Comparison of ENCODE assay signal across 13 cellular contexts in genomic region chr5:148336704-148337435, GRCh38. TPM values are rescaled to one million over a fixed set of nuclear protein-coding genes. Genes with fewer than 3 reads are reported as not detected.
DNase-seq lines count a peak whose midpoint lies in the region; ATAC-seq and TF ChIP-seq lines count a peak whose summit lies in the region.
"Had no signal": no experiment of that assay in that cellular context is flagged by ENCODE, and none has a peak within 500 bp of the region (broad histone marks: within the 10 kb centered on the region; RNA-seq: fewer than 3 reads in every experiment).

No MANE protein-coding gene starts in this region.

- no peaks in the 10 kb centered on the region for H3K36me3 ChIP-seq in CD8-positive, alpha-beta T cell (ENCODE audit: insufficient read depth, low read length)
- H3K36me3 ChIP-seq: transverse colon had no signal

- POLR2A ChIA-PET in CD8-positive, alpha-beta T cell (lab: Charles Lee) = no interaction called here

- no peaks in the 10 kb centered on the region for H3K4me1 ChIP-seq in CD8-positive, alpha-beta T cell (ENCODE audit: insufficient read depth, low read length)
- H3K4me1 ChIP-seq: transverse colon had no signal

- ATAC-seq in GM18909 (IDR thresholded peaks at IDR 0.05; ENCODE audit: poor library complexity, unreplicated experiment) (peak; percentile 85), HG02973 (IDR thresholded peaks at IDR 0.05; ENCODE audit: unreplicated experiment) (peak; percentile 73), naive B cell (ENCODE audit: low read depth in 2 of 2) (peak; percentile 35 to 49)
- ATAC-seq in CD8-positive, alpha-beta T cell = no peak
- ATAC-seq: GM23338 had no signal

- peaks cover 2 to 14% of the 10 kb centered on the region in 2 donors for H3K36me3 Mint-ChIP-seq in naive B cell
- peaks cover 2% of the 10 kb centered on the region for H3K36me3 Mint-ChIP-seq in CD8-positive, alpha-beta T cell

- H3K27me3 Mint-ChIP-seq in naive B cell = no peaks in the 10 kb centered on the region
- no peaks in the 10 kb centered on the region for H3K27me3 Mint-ChIP-seq in CD8-positive, alpha-beta T cell (ENCODE audit: low read depth)

- no peak overlapping the region for H3K27ac Mint-ChIP-seq in naive B cell
- H3K27ac Mint-ChIP-seq in CD8-positive, alpha-beta T cell = no peak overlapping the region
- H3K27ac Mint-ChIP-seq: GM23338 had no signal

- no peak overlapping the region for H3K4me3 ChIP-seq in CD8-positive, alpha-beta T cell (ENCODE audit: low read depth, low read length)
- H3K4me3 ChIP-seq: GM23338, transverse colon had no signal

- DNase-seq in NOMO-1 treated with DMSO at 0.1 percent for 48 hours (lab: John Stamatoyannopoulos, UW; ENCODE audit: unreplicated experiment) (peak; percentile 64), naive B cell (no peak), NCI-H1694 treated with DMSO at 0.1 percent for 48 hours (lab: John Stamatoyannopoulos, UW) (no peak), NCI-H2196 treated with DMSO at 0.1 percent for 48 hours (lab: John Stamatoyannopoulos, UW; ENCODE audit: unreplicated experiment) (no peak), GM13976 (ENCODE audit: low spot score) (no peak)
- DNase-seq in CD8-positive, alpha-beta T cell = no peak
- DNase-seq: activated T-cell treated with anti-CD3 and anti-CD28 coated beads, Interleukin-2, amount 50 U/mL, for 1 hour; SHP77 treated with DMSO at 0.1 percent for 48 hours; transverse colon had no signal

- in situ Hi-C loops in GM13976 (cut with MboI; ENCODE audit: low sequenced_read_pairs, unreplicated experiment) = no loop called here

- no peaks in the 10 kb centered on the region for H3K27me3 ChIP-seq in CD8-positive, alpha-beta T cell (ENCODE audit: insufficient read depth, low read length)
- H3K27me3 ChIP-seq: transverse colon had no signal

- no peak overlapping the region for H3K27ac ChIP-seq in CD8-positive, alpha-beta T cell (ENCODE audit: low read depth, low read length)
- H3K27ac ChIP-seq: transverse colon had no signal

- intact Hi-C loops in CD8-positive, alpha-beta T cell (cut with DNase I, micrococcal nuclease) = no loop called here

- CTCF ChIA-PET in CD8-positive, alpha-beta T cell (lab: Charles Lee) = interaction anchor here (0.8 kb wide), 1 partner anchor 33 kb away, joined by 3 read pairs; no protein-coding TSS in a partner anchor

- H3K4me1 Mint-ChIP-seq in naive B cell = no peaks in the 10 kb centered on the region
- H3K4me1 Mint-ChIP-seq in CD8-positive, alpha-beta T cell (ENCODE audit: low read depth) = no peaks in the 10 kb centered on the region
- H3K4me1 Mint-ChIP-seq: GM23338 had no signal

- no peaks in the 10 kb centered on the region for H3K9me3 ChIP-seq in CD8-positive, alpha-beta T cell (ENCODE audit: low read length)
- H3K9me3 ChIP-seq: transverse colon had no signal

- H3K4me3 Mint-ChIP-seq in naive B cell = no peak overlapping the region
- no peak overlapping the region for H3K4me3 Mint-ChIP-seq in CD8-positive, alpha-beta T cell
- H3K4me3 Mint-ChIP-seq: GM23338 had no signal

- TF ChIP-seq CTCF in CD8-positive, alpha-beta T cell (IDR thresholded peaks at IDR 0.05) = no peak
- TF ChIP-seq CTCF in GM13976 (IDR thresholded peaks at IDR 0.05; ENCODE audit: borderline replicate concordance, control extremely low read depth, extremely low read depth, insufficient read depth, missing control alignments) = no peak

- H3K9me3 Mint-ChIP-seq in naive B cell = peaks cover 0 to 6% (median 0%) of the 10 kb centered on the region in 7 donors
- H3K9me3 Mint-ChIP-seq in CD8-positive, alpha-beta T cell = no peaks in the 10 kb centered on the region
- H3K9me3 Mint-ChIP-seq: GM23338 had no signal

RNA-seq across cellular contexts. Expression of gene SPINK9, which starts 1.5 kb away (rescaled TPM):
- not detected for polyA plus RNA-seq in naive B cell (ENCODE audit: low read depth in 6 of 6)
- not detected for total RNA-seq in CD8-positive, alpha-beta T cell
- total RNA-seq: endothelial cell of umbilical vein, GM23338, transverse colon had no signal
- polyA plus RNA-seq: endothelial cell of umbilical vein, GM23338 had no signal

RNA-seq across cellular contexts. Expression of gene SPINK7, which starts 24.6 kb away (rescaled TPM):
- not detected for polyA plus RNA-seq in naive B cell (ENCODE audit: low read depth in 6 of 6)
- not detected for total RNA-seq in CD8-positive, alpha-beta T cell
- total RNA-seq: endothelial cell of umbilical vein, GM23338, transverse colon had no signal
- polyA plus RNA-seq: endothelial cell of umbilical vein, GM23338 had no signal

RNA-seq across cellular contexts. Expression of gene FBXO38, which starts 46.9 kb away (rescaled TPM):
- 10 to 100 TPM in 5 of 6 donors, 1 to 10 TPM in 1; 6.6 to 22.8 (median 19.2) TPM for polyA plus RNA-seq in naive B cell (ENCODE audit: low read depth in 6 of 6)
- 10 to 100 TPM; 45.5 to 48.7 TPM for total RNA-seq in CD8-positive, alpha-beta T cell
